Comparison of ENCODE assay signal across 33 cellular contexts in the genomic region with DNA sequence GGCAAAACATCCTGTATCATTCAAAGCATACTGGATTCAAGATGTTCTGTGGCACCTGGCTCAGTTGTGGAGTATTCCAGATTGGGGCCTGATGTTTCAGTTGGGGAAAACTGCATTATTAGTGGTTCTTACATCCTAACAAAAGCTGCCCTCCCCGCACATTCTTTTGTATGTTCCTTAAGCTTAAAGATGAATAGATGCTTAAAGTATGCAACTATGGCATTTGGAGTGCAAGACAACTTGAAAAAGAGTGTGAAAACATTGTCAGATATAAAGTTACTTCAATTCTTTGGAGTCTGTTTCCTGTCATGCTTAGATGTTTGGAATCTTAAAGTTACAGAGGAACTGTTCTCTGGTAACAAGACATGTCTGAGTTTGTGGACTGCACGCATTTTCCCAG. TPM values are rescaled to one million over a fixed set of nuclear protein-coding genes. Genes with fewer than 3 reads are reported as not detected.
A peak's percentile ranks its signal among the peaks of the same experiment; 100 is the strongest.
DNase-seq lines count a peak whose midpoint lies in the region; ATAC-seq and TF ChIP-seq lines count a peak whose summit lies in the region.
"Had no signal": no experiment of that assay in that cellular context is flagged by ENCODE, and none has a peak within 500 bp of the region (broad histone marks: within the 10 kb centered on the region; RNA-seq: fewer than 3 reads in every experiment).

No MANE protein-coding gene starts in this region.

- H3K36me3 Mint-ChIP-seq in chondrocyte (ENCODE audit: low read depth) (peaks cover 6% of the 10 kb centered on the region), neural progenitor cell (peaks cover 3% of the 10 kb centered on the region), T-cell (peaks cover 45% of the 10 kb centered on the region)

- H3K27ac ChIP-seq in SJSA1 = peak overlapping the region; percentile 43
- H3K27ac ChIP-seq in neural progenitor cell = no peak overlapping the region
- H3K27ac ChIP-seq: 22Rv1, left ventricle myocardium inferior, Peyer's patch, prostate gland, tibial artery had no signal

- no peak overlapping the region for H3K4me3 ChIP-seq in AG04449 (ENCODE audit: low read depth, low read length)
- H3K4me3 ChIP-seq in SJSA1 = no peak overlapping the region
- H3K4me3 ChIP-seq in neural progenitor cell = no peak overlapping the region
- H3K4me3 ChIP-seq: left ventricle myocardium inferior, Peyer's patch, prostate gland, tibial artery had no signal

- CTCF ChIA-PET in AG04449 (lab: Yijun Ruan, JAX) (interaction anchor here (1.0 to 1.6 kb wide), 2 partner anchors 11 to 484 kb away, joined by 3 read pairs; no protein-coding TSS in a partner anchor), T-cell (lab: Charles Lee) (no interaction called here)

- no peaks in the 10 kb centered on the region for H3K9me3 ChIP-seq in SJSA1 (replicated peaks)
- H3K9me3 ChIP-seq in neural progenitor cell (ENCODE audit: low read depth) = no peaks in the 10 kb centered on the region
- H3K9me3 ChIP-seq: left ventricle myocardium inferior, Peyer's patch, prostate gland, tibial artery had no signal

- no peak for ATAC-seq in T-cell (replicated peaks in 1 of 4)
- ATAC-seq: sciatic nerve had no signal

- H3K79me2 ChIP-seq in neural progenitor cell (ENCODE audit: low read depth) = no peaks in the 10 kb centered on the region

- no peak overlapping the region for H2AFZ ChIP-seq in neural progenitor cell (replicated peaks)

- H3K4me1 Mint-ChIP-seq in chondrocyte (ENCODE audit: low read depth) = peaks cover 12% of the 10 kb centered on the region
- H3K4me1 Mint-ChIP-seq in neural progenitor cell = peaks cover 8% of the 10 kb centered on the region
- H3K4me1 Mint-ChIP-seq in T-cell = peaks cover 0 to 7% (median 5%) of the 10 kb centered on the region in 3 donors

- no peaks in the 10 kb centered on the region for H3K27me3 ChIP-seq in SJSA1 (replicated peaks)
- H3K27me3 ChIP-seq in neural progenitor cell = no peaks in the 10 kb centered on the region
- H3K27me3 ChIP-seq: Peyer's patch, tibial artery had no signal

- TF ChIP-seq CTCF in AG04449 (IDR thresholded peaks at IDR 0.05; ENCODE audit: insufficient read depth, low read length, missing control alignments) = no peak
- no peak for TF ChIP-seq CTCF in chondrocyte (IDR thresholded peaks at IDR 0.05)
- TF ChIP-seq CTCF in neural progenitor cell (IDR thresholded peaks at IDR 0.05) = no peak

- H3K9me3 Mint-ChIP-seq in chondrocyte (ENCODE audit: low read depth) (no peaks in the 10 kb centered on the region), neural progenitor cell (peaks cover under 1% of the 10 kb centered on the region), T-cell (no peaks in the 10 kb centered on the region)
- H3K9me3 Mint-ChIP-seq: activated naive CD8-positive, alpha-beta T cell treated with anti-CD3 and anti-CD28 coated beads, Interleukin-2, amount 10 ng/mL, durations not matched to agents 7 days and 5 days had no signal

- no peaks in the 10 kb centered on the region for H3F3A ChIP-seq in neural progenitor cell (ENCODE audit: low read depth)

- H4K20me1 ChIP-seq in neural progenitor cell (ENCODE audit: low read depth) = no peaks in the 10 kb centered on the region

- no peak overlapping the region for H3K4me2 ChIP-seq in neural progenitor cell

- H3K9ac ChIP-seq in neural progenitor cell = no peak overlapping the region

- H3K4me3 Mint-ChIP-seq in chondrocyte (ENCODE audit: unreplicated experiment) (no peak overlapping the region), neural progenitor cell (no peak overlapping the region), T-cell (no peak overlapping the region)
- H3K4me3 Mint-ChIP-seq: activated naive CD8-positive, alpha-beta T cell treated with anti-CD3 and anti-CD28 coated beads, Interleukin-2, amount 10 ng/mL, durations not matched to agents 7 days and 5 days; brain; CD4-positive, CD25-positive, alpha-beta regulatory T cell had no signal

- no peaks in the 10 kb centered on the region for H3K27me3 Mint-ChIP-seq in chondrocyte (ENCODE audit: low read depth)
- no peaks in the 10 kb centered on the region for H3K27me3 Mint-ChIP-seq in neural progenitor cell (ENCODE audit: insufficient read depth, low read depth)
- no peaks in the 10 kb centered on the region for H3K27me3 Mint-ChIP-seq in T-cell
- H3K27me3 Mint-ChIP-seq: activated naive CD8-positive, alpha-beta T cell treated with anti-CD3 and anti-CD28 coated beads, Interleukin-2, amount 10 ng/mL, durations not matched to agents 7 days and 5 days; brain; CD4-positive, CD25-positive, alpha-beta regulatory T cell had no signal

- POLR2A ChIA-PET in AG04449 (lab: Yijun Ruan, JAX) = interaction anchor here (0.6 kb wide), 1 partner anchor 10 kb away, joined by 4 read pairs; no protein-coding TSS in a partner anchor
- POLR2A ChIA-PET in T-cell (lab: Charles Lee) = interaction anchor here in 1 of 2 donors (0.5 to 0.6 kb wide), 2 partner anchors 550 to 893 kb away, joined by 3 read pairs; no protein-coding TSS in a partner anchor

- DNase-seq in AG04449 (ENCODE audit: low read depth, low spot score) (peak; percentile 47), SJSA1 (ENCODE audit: low read depth in 1 of 2, low spot score in 2 of 2) (peak in 1 of 2 experiments; percentile 48), chondrocyte (ENCODE audit: low spot score) (no peak), neural progenitor cell (ENCODE audit: low spot score) (peak; percentile 17), NCI-H2196 (lab: John Stamatoyannopoulos, UW; ENCODE audit: unreplicated experiment) (no peak), T-cell (no peak), anterior cingulate cortex (lab: John Stamatoyannopoulos, UW) (no peak)
- no peak for DNase-seq in activated naive CD4-positive, alpha-beta T cell treated with anti-CD3 and anti-CD28 coated beads, Interleukin-2, amount 50 U/mL, for 16 hours
- DNase-seq: activated CD4-positive, alpha-beta T cell treated with anti-CD3 and anti-CD28 coated beads for 48 hours; activated gamma-delta T cell; activated naive CD8-positive, alpha-beta T cell treated with anti-CD3 and anti-CD28 coated beads, Interleukin-2, amount 10 ng/mL, durations not matched to agents 7 days and 5 days; activated T-cell treated with anti-CD3 and anti-CD28 coated beads, Interleukin-2, amount 50 U/mL, for 1 hour; AML-193; CD4-positive, CD25-positive, alpha-beta regulatory T cell; DND-41; GOT3; islet precursor cell; left ventricle myocardium inferior; NCI-H1048; NCI-H446; NCI-H774; nucleus accumbens; Peyer's patch; SHP77 treated with DMSO at 0.1 percent for 48 hours; stimulated activated CD4-positive, alpha-beta T cell treated with anti-CD3 and anti-CD28 coated beads, Interleukin-4, amount 100 ng/mL, for 1 hour; SW 1271; T-helper 9 cell; tibial artery had no signal

- H3K4me1 ChIP-seq in SJSA1 (replicated peaks) (peaks cover 12% of the 10 kb centered on the region), neural progenitor cell (no peaks in the 10 kb centered on the region)
- H3K4me1 ChIP-seq: Peyer's patch, prostate gland, tibial artery had no signal

- H3K27ac Mint-ChIP-seq in chondrocyte (ENCODE audit: unreplicated experiment) (peak overlapping the region; percentile 37), neural progenitor cell (no peak overlapping the region), T-cell (no peak overlapping the region)
- H3K27ac Mint-ChIP-seq: activated naive CD8-positive, alpha-beta T cell treated with anti-CD3 and anti-CD28 coated beads, Interleukin-2, amount 10 ng/mL, durations not matched to agents 7 days and 5 days; brain; CD4-positive, CD25-positive, alpha-beta regulatory T cell had no signal

- H3K36me3 ChIP-seq in SJSA1 (peaks cover 11% of the 10 kb centered on the region), neural progenitor cell (no peaks in the 10 kb centered on the region)
- H3K36me3 ChIP-seq: prostate gland had no signal

RNA-seq across cellular contexts. Expression of a gene that starts 7.2 kb away (rescaled TPM):
- 11.4 and 16.3 TPM in 2 replicates for total RNA-seq in SJSA1 (2014; rRNA removed; shearing (Covaris generic))
- total RNA-seq in chondrocyte (9.0 to 16.4 TPM (median 11.8 TPM) in 3 replicates), neural progenitor cell (ENCODE audit: low replicate concordance) (12.9 and 17.2 TPM in 2 replicates), T-cell (10 to 100 TPM in 2 of 5 donors, 1 to 10 TPM in 3; 4.4 to 13.3 (median 9.1) TPM)

RNA-seq across cellular contexts. Expression of a gene that starts 7.3 kb away (rescaled TPM):
- total RNA-seq in SJSA1 (2014; rRNA removed; shearing (Covaris generic)) = 1.7 and 2.5 TPM in 2 replicates
- total RNA-seq in chondrocyte (0.23 to 0.34 TPM in 2 of 3 replicates, not detected in the other), neural progenitor cell (ENCODE audit: low replicate concordance) (1.2 and 3.3 TPM in 2 replicates), T-cell (1 to 10 TPM in 3 of 5 donors, under 1 TPM in 2; 0.77 to 3.4 (median 1.3) TPM)

RNA-seq across cellular contexts. Expression of a gene that starts 30.0 kb away (rescaled TPM):
- not detected in 2 replicates for total RNA-seq in SJSA1 (2014; rRNA removed; shearing (Covaris generic))
- total RNA-seq in chondrocyte (0.67 to 1.0 TPM in 2 of 3 replicates, not detected in the other), neural progenitor cell (ENCODE audit: low replicate concordance) (1.9 and 3.4 TPM in 2 replicates), T-cell (1 to 10 TPM in 1 of 5 donors, under 1 TPM in 1, not detected in 3; 0.89 to 1.2 TPM)
- total RNA-seq: activated CD8-positive, alpha-beta memory T cell treated with anti-CD3 and anti-CD28 coated beads for 36 hours; CD4-positive, CD25-positive, alpha-beta regulatory T cell; prostate gland had no signal

Comparison
In these comparisons a context has a peak if more than half of its experiments do, and no peak if none do; other contexts are left out.
1. DNase-seq: peak in AG04449 (single experiment) and neural progenitor cell (single experiment); none in chondrocyte (single experiment), activated naive CD4-positive, alpha-beta T cell treated with anti-CD3 and anti-CD28 coated beads, Interleukin-2, amount 50 U/mL, for 16 hours (single experiment), NCI-H2196 (single experiment), T-cell (0 of 34) and anterior cingulate cortex (0 of 58).